8 cellular contexts compared by ENCODE assay signal in the genomic region with DNA sequence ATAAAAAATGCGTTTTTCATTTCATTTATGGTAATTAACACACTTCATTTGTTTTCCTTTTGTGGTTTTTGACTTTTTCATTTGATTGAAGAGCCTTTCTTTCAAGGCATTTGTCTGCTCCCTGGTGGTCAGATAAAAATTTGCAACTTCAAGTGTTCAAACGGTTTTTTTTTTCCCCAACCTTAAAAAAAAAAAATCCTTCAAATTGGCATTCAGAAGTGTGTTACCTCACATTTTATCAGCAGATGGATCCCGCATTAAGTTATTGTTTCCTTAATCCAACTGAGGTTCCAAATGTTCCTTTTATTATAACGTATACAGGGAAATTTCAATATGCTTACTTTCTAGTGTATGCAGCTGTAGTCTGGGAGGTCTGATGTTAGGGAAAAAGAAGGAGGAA. TPM values are rescaled to one million over a fixed set of nuclear protein-coding genes. Genes with fewer than 3 reads are reported as not detected.
DNase-seq lines count a peak whose midpoint lies in the region; ATAC-seq and TF ChIP-seq lines count a peak whose summit lies in the region.

No MANE protein-coding gene starts in this region.

- no peak overlapping the region for H3K27ac ChIP-seq in heart left ventricle
- no peak overlapping the region for H3K27ac ChIP-seq in WERI-Rb-1
- no peak overlapping the region for H3K27ac ChIP-seq in substantia nigra (ENCODE audit: low read depth, low read length, poor library complexity, severe bottlenecking)

- DNase-seq in heart left ventricle (no peak), cardiac septum (ENCODE audit: low spot score) (no peak), NB4 (ENCODE audit: low read depth) (peak; percentile 58), WERI-Rb-1 (peak; percentile 24), kidney epithelial cell (ENCODE audit: low read depth) (no peak), substantia nigra (lab: John Stamatoyannopoulos, UW) (no peak)

- TF ChIP-seq POLR2A in heart left ventricle (IDR thresholded peaks at IDR 0.05), result no peak
- no peak for TF ChIP-seq POLR2A in NB4 (IDR thresholded peaks at IDR 0.05; ENCODE audit: extremely low read depth, insufficient read length)

- no peaks in the 10 kb centered on the region for H3K36me3 ChIP-seq in heart left ventricle
- no peaks in the 10 kb centered on the region for H3K36me3 ChIP-seq in WERI-Rb-1
- no peaks in the 10 kb centered on the region for H3K36me3 ChIP-seq in kidney epithelial cell (ENCODE audit: control insufficient read depth, insufficient read depth, low read length)

- no peaks in the 10 kb centered on the region for H3K27me3 ChIP-seq in heart left ventricle
- no peaks in the 10 kb centered on the region for H3K27me3 ChIP-seq in WERI-Rb-1 (ENCODE audit: insufficient read depth, low read depth, severe bottlenecking)
- H3K27me3 ChIP-seq in kidney epithelial cell (ENCODE audit: control insufficient read depth, insufficient read depth, low read length), result no peaks in the 10 kb centered on the region

- ATAC-seq in heart left ventricle, result no peak
- ATAC-seq in HG02870 (IDR thresholded peaks at IDR 0.05; ENCODE audit: unreplicated experiment), result no peak
- ATAC-seq in HG03097 (IDR thresholded peaks at IDR 0.05; ENCODE audit: low FRiP score, unreplicated experiment), result no peak

- TF ChIP-seq CTCF in heart left ventricle (IDR thresholded peaks at IDR 0.05) (peak; percentile 39 to 68 (median 53)), NB4 (IDR thresholded peaks at IDR 0.05; ENCODE audit: low read depth, low read length) (peak; percentile 44), WERI-Rb-1 (IDR thresholded peaks at IDR 0.05; ENCODE audit: low read depth, low read length) (peak; percentile 30; the same call in 1 of the 2 replicates), kidney epithelial cell (IDR thresholded peaks at IDR 0.05; ENCODE audit: insufficient read depth, low read length, poor library complexity, severe bottlenecking) (peak; percentile 44)

- H3K4me3 ChIP-seq in heart left ventricle (no peak overlapping the region), NB4 (ENCODE audit: low read depth, low read length) (no peak overlapping the region), WERI-Rb-1 (ENCODE audit: low read depth, low read length) (no peak overlapping the region), kidney epithelial cell (ENCODE audit: low read depth, low read length) (no peak overlapping the region)

- no peaks in the 10 kb centered on the region for H3K4me1 ChIP-seq in heart left ventricle

- H3K9me3 ChIP-seq in heart left ventricle (no peaks in the 10 kb centered on the region), WERI-Rb-1 (ENCODE audit: severe bottlenecking) (no peaks in the 10 kb centered on the region)

- whole genome bisulfite sequencing in heart left ventricle, 4 donors, result 6 to 9% (median 9%) methylated on average over 4 of the region's 4 CpGs

- intact Hi-C loops in heart left ventricle (cut with DNase I), result loop anchor here (2.0 to 10.0 kb wide), 9 partner anchors 289 to 1209 kb away; no protein-coding TSS in a partner anchor
- intact Hi-C loops in cardiac septum (cut with DNase I), result loop anchor here (1.0 to 5.0 kb wide), 2 partner anchors 292 to 347 kb away; no protein-coding TSS in a partner anchor

RNA-seq across cellular contexts. Expression of a gene that starts 47.2 kb away (rescaled TPM):
- not detected for total RNA-seq in heart left ventricle
- polyA plus RNA-seq in heart left ventricle, result not detected
- total RNA-seq in cardiac septum, result not detected
- total RNA-seq in kidney epithelial cell, result not detected in 2 replicates

RNA-seq across cellular contexts. Expression of a gene that starts 56.4 kb away (rescaled TPM):
- under 1 TPM in 3 of 9 donors, not detected in 6; 0.21 to 0.69 (median 0.47) TPM for total RNA-seq in heart left ventricle
- polyA plus RNA-seq in heart left ventricle, result not detected
- 1.1 TPM for total RNA-seq in cardiac septum
- total RNA-seq in kidney epithelial cell, result not detected in 2 replicates

Comparison
In these comparisons a context has a peak if more than half of its experiments do, and no peak if none do; other contexts are left out.
1. DNase-seq: peak in NB4 (single experiment) and WERI-Rb-1 (single experiment); none in heart left ventricle (0 of 5), cardiac septum (single experiment), kidney epithelial cell (single experiment) and substantia nigra (0 of 49).
2. Peak in every context shown above with its lines, with median percentiles within 50 percentile points of each other: CTCF ChIP-seq.